ENCODE assay signal across 8 cellular contexts in the genomic region with DNA sequence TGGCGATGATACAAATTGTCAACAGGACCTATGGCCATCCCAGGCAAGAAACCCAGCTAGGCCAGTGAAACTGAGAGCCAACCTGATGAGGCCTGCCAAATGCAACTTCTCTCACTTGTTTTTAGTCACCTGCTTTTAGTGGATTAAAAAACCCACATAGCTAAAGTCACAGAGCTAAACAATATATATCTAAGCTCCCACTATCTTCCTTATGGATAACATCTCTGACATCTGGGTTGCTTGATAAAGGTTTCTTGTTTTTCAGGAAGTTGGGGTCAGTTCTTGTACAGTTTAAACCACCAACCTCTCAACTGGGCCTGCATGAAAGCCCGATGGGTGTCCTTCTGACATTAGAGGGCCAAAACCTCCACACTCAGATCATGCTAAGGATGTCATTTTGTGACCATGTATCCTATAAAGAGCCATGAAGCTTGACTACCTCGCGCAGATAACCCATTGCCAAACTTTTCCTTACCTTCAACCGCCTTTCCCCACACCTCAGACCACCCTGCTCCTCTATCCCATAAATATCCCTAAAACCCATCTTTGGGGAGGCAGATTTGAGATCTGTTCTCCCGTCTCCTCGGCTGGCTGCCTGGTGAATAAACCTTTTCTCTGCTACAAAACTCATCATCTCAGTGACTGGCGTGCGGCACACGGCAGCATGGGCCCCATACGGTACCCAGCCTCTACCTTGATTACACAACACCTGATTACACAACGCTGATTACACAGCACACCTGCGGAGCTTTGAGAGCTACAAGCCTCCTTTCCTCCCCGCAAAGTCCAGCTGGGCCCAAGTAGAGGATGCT. TPM values are rescaled to one million over a fixed set of nuclear protein-coding genes. Genes with fewer than 3 reads are reported as not detected.
DNase-seq lines count a peak whose midpoint lies in the region; ATAC-seq and TF ChIP-seq lines count a peak whose summit lies in the region.

No MANE protein-coding gene starts in this region.

- POLR2A ChIA-PET in T-cell (lab: Charles Lee) = interaction anchor here in 1 of 2 donors (0.5 to 0.9 kb wide), 2 partner anchors 150 to 514 kb away, joined by 3 read pairs; a partner anchor contains a TSS

- no peak overlapping the region for H3K4ac ChIP-seq in trophoblast cell (ENCODE audit: low read depth, low read length)

- no peak for TF ChIP-seq CTCF in GM06990 (IDR thresholded peaks at IDR 0.05; ENCODE audit: insufficient read depth, low read length, poor library complexity, severe bottlenecking)
- TF ChIP-seq CTCF in fibroblast of lung (conservative IDR thresholded peaks at IDR 0.05 in 1 of 2, IDR thresholded peaks at IDR 0.05 in 1 of 2; ENCODE audit: low read depth in 1 of 2, low read length in 2 of 2) = no peak

- H4K91ac ChIP-seq in trophoblast cell (ENCODE audit: low read depth, low read length) = peak overlapping the region; percentile 71

- no peak overlapping the region for H3K23ac ChIP-seq in trophoblast cell (ENCODE audit: low read length)

- peak overlapping the region; percentile 19 for H3K18ac ChIP-seq in trophoblast cell (ENCODE audit: low read length)

- H2BK12ac ChIP-seq in trophoblast cell (ENCODE audit: low read length) = peak overlapping the region; percentile 25

- peak overlapping the region; percentile 90 to 97 (median 93) for H3K4me3 Mint-ChIP-seq in T-cell

- H3K27me3 Mint-ChIP-seq in T-cell = no peaks in the 10 kb centered on the region

- peaks cover 5% of the 10 kb centered on the region for H3K36me3 Mint-ChIP-seq in T-cell

- peak overlapping the region; percentile 78 for H4K12ac ChIP-seq in trophoblast cell (ENCODE audit: low read depth, low read length)

- peak overlapping the region; percentile 62 for H3K4me2 ChIP-seq in fibroblast of lung (ENCODE audit: extremely low read depth, insufficient read depth, low read length)
- peak overlapping the region; percentile 66 for H3K4me2 ChIP-seq in trophoblast cell (ENCODE audit: low read length)

- CTCF ChIA-PET in T-cell (lab: Charles Lee) = interaction anchor here (0.5 to 2.0 kb wide), 6 partner anchors 16 to 1337 kb away, joined by 3 to 13 read pairs (median 6); a partner anchor contains a TSS

- peak overlapping the region; percentile 6 for H2BK5ac ChIP-seq in trophoblast cell (ENCODE audit: low read depth, low read length, poor library complexity)

- WGBS in trophoblast cell (ENCODE audit: extremely low coverage, insufficient coverage, insufficient read length) = no CpG with 5 or more reads among the region's 14 CpGs

- peak overlapping the region; percentile 94 for H4K8ac ChIP-seq in trophoblast cell (ENCODE audit: low read depth, low read length)

- H2AK5ac ChIP-seq in trophoblast cell (ENCODE audit: low read length) = no peak overlapping the region

- peaks cover 9% of the 10 kb centered on the region for H3K79me1 ChIP-seq in trophoblast cell (ENCODE audit: low read length)

- H3K36me3 ChIP-seq in GM06990 (ENCODE audit: control insufficient read depth, insufficient read depth, low read length) (no peaks in the 10 kb centered on the region), fibroblast of lung (ENCODE audit: control insufficient read depth, insufficient read depth, low read length) (no peaks in the 10 kb centered on the region), trophoblast cell (ENCODE audit: control insufficient read depth in 1 of 2, insufficient read depth in 2 of 2, low read length in 2 of 2) (no peaks in the 10 kb centered on the region)

- H3K27ac Mint-ChIP-seq in T-cell = peak overlapping the region; percentile 81 to 91

- no peaks in the 10 kb centered on the region for H3K9me3 Mint-ChIP-seq in T-cell

- H3K9ac ChIP-seq in fibroblast of lung (ENCODE audit: insufficient read depth, low read length) (peak overlapping the region; percentile 45), trophoblast cell (ENCODE audit: low read length) (no peak overlapping the region)

- H2AFZ ChIP-seq in fibroblast of lung (ENCODE audit: low read length) (peak overlapping the region; percentile 89), trophoblast cell (ENCODE audit: insufficient read depth, low read length, poor library complexity) (peak overlapping the region; percentile 80)

- H4K20me1 ChIP-seq in fibroblast of lung (ENCODE audit: control insufficient read depth, extremely low read depth, insufficient read depth, low read length) = no peaks in the 10 kb centered on the region

- H3K27me3 ChIP-seq in GM06990 (replicated peaks; ENCODE audit: control insufficient read depth, insufficient read depth, low read length) (no peaks in the 10 kb centered on the region), fibroblast of lung (ENCODE audit: control insufficient read depth, insufficient read depth, low read length) (no peaks in the 10 kb centered on the region), trophoblast cell (ENCODE audit: insufficient read depth, low read length) (no peaks in the 10 kb centered on the region)

- H3K79me2 ChIP-seq in fibroblast of lung (ENCODE audit: control insufficient read depth, insufficient read depth, low read length) (peaks cover 29% of the 10 kb centered on the region), trophoblast cell (ENCODE audit: control insufficient read depth, insufficient read depth, low read length, poor library complexity) (peaks cover 11% of the 10 kb centered on the region)

- peak overlapping the region; percentile 41 for H2BK120ac ChIP-seq in trophoblast cell (ENCODE audit: insufficient read depth, low read length, poor library complexity)

- peak overlapping the region; percentile 91 for H3K4me3 ChIP-seq in GM06990 (replicated peaks; ENCODE audit: low read depth, low read length)
- peak overlapping the region; percentile 32 to 95 (median 70) for H3K4me3 ChIP-seq in fibroblast of lung (replicated peaks in 1 of 4; ENCODE audit: control extremely low read depth in 1 of 4, insufficient read depth in 1 of 4, low read depth in 3 of 4, low read length in 4 of 4)
- H3K4me3 ChIP-seq in trophoblast cell (ENCODE audit: low read depth, low read length) = no peak overlapping the region

- H3K27ac ChIP-seq in fibroblast of lung (ENCODE audit: insufficient read depth, low read length) (peak overlapping the region; percentile 98), trophoblast cell (ENCODE audit: low read depth, low read length) (no peak overlapping the region)

- DNase-seq in GM06990 (ENCODE audit: extremely low read depth, insufficient read length) = no peak
- DNase-seq in T-cell = no peak
- DNase-seq in fibroblast of lung (ENCODE audit: low read depth in 2 of 2) = no peak
- peak; percentile 27 to 76 for DNase-seq in trophoblast cell
- no peak for DNase-seq in activated CD4-positive, CD25-positive, alpha-beta regulatory T cell treated with anti-CD3 and anti-CD28 coated beads, Interleukin-2, amount 50 U/mL, for 72 hours
- DNase-seq in RPMI8226 = no peak

- H3K4me1 Mint-ChIP-seq in T-cell = peaks cover 39 to 43% (median 41%) of the 10 kb centered on the region in 3 donors

- peak; percentile 4 for ATAC-seq in HG03097 (IDR thresholded peaks at IDR 0.05; ENCODE audit: low FRiP score, unreplicated experiment)
- peak; percentile 4 to 15 (median 6) for ATAC-seq in T-cell (replicated peaks in 1 of 4)
- no peak for ATAC-seq in HG02678 (IDR thresholded peaks at IDR 0.05; ENCODE audit: unreplicated experiment)

- H3K4me1 ChIP-seq in fibroblast of lung (ENCODE audit: control insufficient read depth, extremely low read depth, insufficient read depth, low read length) (no peaks in the 10 kb centered on the region), trophoblast cell (ENCODE audit: control insufficient read depth in 1 of 2, insufficient read depth in 2 of 2, low read length in 2 of 2) (peaks cover 5 to 8% of the 10 kb centered on the region in 2 experiments)

- H3K9me3 ChIP-seq in fibroblast of lung (ENCODE audit: control insufficient read depth, insufficient read depth, low read depth, low read length) (no peaks in the 10 kb centered on the region), trophoblast cell (ENCODE audit: insufficient read depth, low read depth, low read length) (no peaks in the 10 kb centered on the region)

- H3K14ac ChIP-seq in trophoblast cell (ENCODE audit: low read length) = no peak overlapping the region

RNA-seq across cellular contexts. Expression of a gene that starts 0.8 kb away (rescaled TPM):
- 10 to 100 TPM; 15.2 to 23.0 (median 21.5) TPM for total RNA-seq in T-cell
- total RNA-seq in fibroblast of lung = 11.8 and 16.7 TPM in 2 replicates
- polyA plus RNA-seq in fibroblast of lung = 41.3 and 50.6 TPM in 2 replicates
- 40.3 and 49.1 TPM in 2 replicates for polyA plus RNA-seq in fibroblast of lung (2012)
- polyA minus RNA-seq in fibroblast of lung (ENCODE audit: low replicate concordance) = 8.1 and 12.5 TPM in 2 replicates
- polyA plus RNA-seq in trophoblast cell (2013) = 41.4 and 42.5 TPM in 2 replicates

Comparison
In these comparisons a context has a peak if more than half of its experiments do, and no peak if none do; other contexts are left out.
1. DNase-seq: peak in trophoblast cell (2 of 2); none in GM06990 (single experiment), T-cell (0 of 34), fibroblast of lung (0 of 2), activated CD4-positive, CD25-positive, alpha-beta regulatory T cell treated with anti-CD3 and anti-CD28 coated beads, Interleukin-2, amount 50 U/mL, for 72 hours (single experiment) and RPMI8226 (single experiment).